In the genomic region with DNA sequence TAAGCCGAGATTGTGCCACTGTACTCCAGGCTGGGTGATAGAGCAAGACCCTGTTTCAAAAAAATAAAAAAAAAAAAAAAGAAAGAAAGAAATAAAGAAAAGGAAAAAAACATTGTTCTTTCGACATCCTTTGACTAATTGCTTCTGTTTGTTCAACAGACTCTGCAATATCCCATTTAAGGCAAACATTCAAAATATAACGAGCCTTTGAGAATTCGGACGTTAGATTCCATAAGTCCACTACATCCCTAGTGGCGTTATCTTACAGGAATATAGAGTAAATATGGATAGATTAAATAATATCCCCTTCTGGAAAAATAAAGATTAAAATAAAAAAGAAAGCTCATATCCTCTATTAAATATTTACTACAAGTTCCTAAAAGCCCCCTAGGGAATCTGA, we compare ENCODE assay signal across 7 cellular contexts.
"Had no signal": no experiment of that assay in that cellular context is flagged by ENCODE, and none has a peak within 500 bp of the region (broad histone marks: within the 10 kb centered on the region; RNA-seq: fewer than 3 reads in every experiment).

No MANE protein-coding gene starts in this region.

- H3K4me3 ChIP-seq: GM12878 had no signal

- FAIRE-seq: GM12878, GM12891, GM12892, GM18507, GM19239 had no signal

- DNase-seq: GDM1, GF-D8 had no signal

- ATAC-seq: GM12878 had no signal
